In genomic region chr20:50883856-50884255, GRCh38 we compare ENCODE assay signal across 28 cellular contexts.
"Had no signal": no experiment of that assay in that cellular context is flagged by ENCODE, and none has a peak within 500 bp of the region (broad histone marks: within the 10 kb centered on the region; RNA-seq: fewer than 3 reads in every experiment).

No MANE protein-coding gene starts in this region.

- FAIRE-seq: bronchial epithelial cell, colon, islet of Langerhans had no signal

- H3K27ac ChIP-seq: gastrocnemius medialis, left ventricle myocardium inferior, neutrophil, skin epidermis, suprapubic skin, tibial artery, upper lobe of right lung had no signal

- H3K4me1 Mint-ChIP-seq: activated CD4-positive, alpha-beta memory T cell treated with anti-CD3 and anti-CD28 coated beads, Interleukin-2, amount 10 ng/mL, durations not matched to agents 7 days and 5 days; central memory CD8-positive, alpha-beta T cell; nephron progenitor cell had no signal

- H3K9me3 ChIP-seq: gastrocnemius medialis, left ventricle myocardium inferior, neutrophil, suprapubic skin, tibial artery, upper lobe of right lung had no signal

- H3K27ac Mint-ChIP-seq: activated CD4-positive, alpha-beta memory T cell treated with anti-CD3 and anti-CD28 coated beads, Interleukin-2, amount 10 ng/mL, durations not matched to agents 7 days and 5 days; activated naive CD4-positive, alpha-beta T cell treated with anti-CD3 and anti-CD28 coated beads, Interleukin-2, amount 50 U/mL, for 72 hours; activated T-cell treated with anti-CD3 and anti-CD28 coated beads, Interleukin-2, amount 50 U/mL, for 72 hours; nephron progenitor cell; progenitor cell of endocrine pancreas had no signal

- H3K36me3 ChIP-seq: left ventricle myocardium inferior had no signal

- H3K27me3 Mint-ChIP-seq: activated CD4-positive, alpha-beta memory T cell treated with anti-CD3 and anti-CD28 coated beads, Interleukin-2, amount 10 ng/mL, durations not matched to agents 7 days and 5 days; central memory CD8-positive, alpha-beta T cell; progenitor cell of endocrine pancreas had no signal

- H3K4me1 ChIP-seq: gastrocnemius medialis, left ventricle myocardium inferior, suprapubic skin, tibial artery, upper lobe of right lung had no signal

- H3K27me3 ChIP-seq: gastrocnemius medialis, neutrophil, suprapubic skin, tibial artery, upper lobe of right lung had no signal

- H3K4me3 ChIP-seq: gastrocnemius medialis, left ventricle myocardium inferior, lung, skin epidermis, suprapubic skin, tibial artery, upper lobe of right lung had no signal

- H3K4me3 Mint-ChIP-seq: activated CD4-positive, alpha-beta memory T cell treated with anti-CD3 and anti-CD28 coated beads, Interleukin-2, amount 10 ng/mL, durations not matched to agents 7 days and 5 days; activated T-cell treated with anti-CD3 and anti-CD28 coated beads, Interleukin-2, amount 50 U/mL, for 72 hours; central memory CD8-positive, alpha-beta T cell; nephron progenitor cell had no signal

- DNase-seq: activated CD4-positive, alpha-beta memory T cell treated with anti-CD3 and anti-CD28 coated beads, Interleukin-2, amount 10 ng/mL, durations not matched to agents 7 days and 5 days; activated CD4-positive, alpha-beta T cell treated with anti-CD3 and anti-CD28 coated beads for 48 hours; activated naive CD4-positive, alpha-beta T cell; activated T-cell treated with anti-CD3 and anti-CD28 coated beads, Interleukin-2, amount 50 U/mL, for 72 hours; anterior cingulate cortex; dermis blood vessel endothelial cell; effector CD4-positive, alpha-beta T cell; gastrocnemius medialis; glutamatergic neuron; left ventricle myocardium inferior; nephron progenitor cell; stimulated activated CD4-positive, alpha-beta T cell treated with anti-CD3 and anti-CD28 coated beads, Interleukin-1b, Interleukin-23, amount 100 ng/mL, for 48 hours; stimulated activated CD4-positive, alpha-beta T cell treated with anti-CD3 and anti-CD28 coated beads, Interleukin-4, amount 100 ng/mL, for 4 hours; stimulated activated CD8-positive, alpha-beta memory T cell treated with anti-CD3 and anti-CD28 coated beads, Interleukin-4, amount 100 ng/mL, for 48 hours; stimulated activated naive CD4-positive, alpha-beta T cell; upper lobe of right lung had no signal

- H3K9me3 Mint-ChIP-seq: activated CD4-positive, alpha-beta memory T cell treated with anti-CD3 and anti-CD28 coated beads, Interleukin-2, amount 10 ng/mL, durations not matched to agents 7 days and 5 days; activated naive CD4-positive, alpha-beta T cell treated with anti-CD3 and anti-CD28 coated beads, Interleukin-2, amount 50 U/mL, for 72 hours; activated T-cell treated with anti-CD3 and anti-CD28 coated beads, Interleukin-2, amount 50 U/mL, for 72 hours; central memory CD8-positive, alpha-beta T cell; nephron progenitor cell had no signal

- ATAC-seq: gastrocnemius medialis, sciatic nerve, upper lobe of right lung had no signal
